23 cellular contexts compared by ENCODE assay signal in genomic region chr3:50212971-50213370, GRCh38. TPM values are rescaled to one million over a fixed set of nuclear protein-coding genes. Genes with fewer than 3 reads are reported as not detected.
"Had no signal": no experiment of that assay in that cellular context is flagged by ENCODE, and none has a peak within 500 bp of the region (broad histone marks: within the 10 kb centered on the region; RNA-seq: fewer than 3 reads in every experiment).

No MANE protein-coding gene starts in this region.

- H3K27me3 ChIP-seq: adrenal gland, hepatocyte, ovary, suprapubic skin had no signal

- DNase-seq: activated T-cell treated with anti-CD3 and anti-CD28 coated beads, Interleukin-2, amount 50 U/mL, for 1 hour; adrenal gland; effector CD4-positive, alpha-beta T cell; erythroblast; foreskin fibroblast; immature natural killer cell; left lung; natural killer cell; ovary; right cardiac atrium; stimulated activated CD4-positive, alpha-beta T cell treated with anti-CD3 and anti-CD28 coated beads, Interleukin-12 subunit alpha, Interleukin-12 subunit beta, amount 100 ng/mL, for 4 hours had no signal

- H3K27ac ChIP-seq: adrenal gland, hepatocyte, left lung, ovary, suprapubic skin had no signal

- ATAC-seq: left lung, natural killer cell, right cardiac atrium had no signal

- H3K36me3 ChIP-seq: adrenal gland, left lung, ovary, suprapubic skin had no signal

- H3K4me1 ChIP-seq: adrenal gland, left lung had no signal

- H3K4me2 ChIP-seq: hepatocyte had no signal

- H3K79me2 ChIP-seq: hepatocyte had no signal

- H3K9me3 ChIP-seq: adrenal gland, left lung, ovary, suprapubic skin had no signal

- FAIRE-seq: astrocyte, endometrium, TTC549 had no signal

- H3K4me3 ChIP-seq: adrenal gland, hepatocyte, left lung, ovary, suprapubic skin had no signal

- H2AFZ ChIP-seq: hepatocyte had no signal

RNA-seq across cellular contexts. Expression of gene SLC38A3, which starts 7.9 kb away (rescaled TPM):
- total RNA-seq: activated naive CD4-positive, alpha-beta T cell treated with anti-CD3 and anti-CD28 coated beads, Interleukin-2, amount 50 U/mL, for 72 hours; fibroblast of lung; lung microvascular endothelial cell had no signal
- polyA plus RNA-seq: immature natural killer cell had no signal

RNA-seq across cellular contexts. Expression of gene GNAT1, which starts 21.6 kb away (rescaled TPM):
- total RNA-seq: activated naive CD4-positive, alpha-beta T cell treated with anti-CD3 and anti-CD28 coated beads, Interleukin-2, amount 50 U/mL, for 72 hours; activated T-helper 17 cell treated with anti-CD3 and anti-CD28 coated beads, Interleukin-2, amount 50 U/mL, for 72 hours; adrenal gland; astrocyte; cerebellum; fibroblast of lung; hepatocyte; kidney epithelial cell; left lung; lung microvascular endothelial cell; natural killer cell; ovary; right cardiac atrium; skeletal muscle tissue had no signal
- polyA plus RNA-seq: adrenal gland, fibroblast of lung, hepatocyte, immature natural killer cell, ovary, right cardiac atrium had no signal

RNA-seq across cellular contexts. Expression of gene SEMA3B, which starts 56.0 kb away (rescaled TPM):
- polyA plus RNA-seq: immature natural killer cell had no signal

RNA-seq across cellular contexts. Expression of gene SEMA3F, which starts 57.8 kb away (rescaled TPM):
- polyA plus RNA-seq: immature natural killer cell had no signal
